ENCODE assay signal across 8 cellular contexts in the genomic region with DNA sequence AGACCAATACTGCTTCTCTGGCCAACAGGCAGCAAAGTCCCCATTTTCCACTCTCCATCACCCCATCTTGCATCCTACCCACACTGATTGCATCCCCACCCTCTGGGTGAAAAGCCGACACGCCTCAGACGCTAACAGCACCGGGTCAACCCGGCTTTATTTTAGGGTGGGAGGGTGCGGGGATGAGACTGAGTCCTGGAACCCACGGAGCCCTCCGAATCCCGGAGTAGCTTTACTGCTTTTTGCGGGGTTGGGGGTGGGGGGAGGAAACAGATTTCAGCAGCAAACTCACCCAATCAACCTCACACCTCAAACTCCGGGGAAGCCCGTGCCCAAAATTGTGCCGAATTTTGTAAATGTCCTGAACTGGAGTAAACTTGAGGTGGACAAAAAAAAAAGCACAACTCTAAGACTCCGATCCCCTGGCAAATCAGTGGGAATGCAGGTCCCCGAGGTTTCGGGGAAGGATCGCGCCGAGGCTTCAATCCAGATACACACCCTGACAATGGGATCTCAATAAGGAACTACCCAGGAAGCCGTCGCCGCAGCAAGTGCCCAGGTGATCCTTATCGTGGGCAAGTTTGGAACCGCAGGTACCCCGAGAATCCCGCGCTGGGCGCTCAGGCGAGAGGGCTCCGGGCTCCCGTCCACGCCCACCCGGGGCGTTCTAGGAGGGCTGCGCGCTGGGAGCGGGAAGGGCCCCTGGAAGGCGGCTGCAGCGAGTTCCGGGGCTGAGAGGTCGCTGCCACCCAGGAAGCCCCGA. TPM values are rescaled to one million over a fixed set of nuclear protein-coding genes. Genes with fewer than 3 reads are reported as not detected.
DNase-seq lines count a peak whose midpoint lies in the region; ATAC-seq and TF ChIP-seq lines count a peak whose summit lies in the region.

No MANE protein-coding gene starts in this region.

- H3K36me3 ChIP-seq in skeletal muscle tissue (ENCODE audit: control insufficient read depth in 3 of 3, insufficient read depth in 3 of 3, low read length in 3 of 3): no peaks in the 10 kb centered on the region

- POLR2A ChIA-PET in GM10248 (lab: Yijun Ruan, JAX): interaction anchor here (1.0 to 1.4 kb wide), 3 partner anchors 11 to 125 kb away, joined by 3 to 7 read pairs (median 3); a partner anchor contains a TSS

- peaks cover 38% of the 10 kb centered on the region for H3K4me1 Mint-ChIP-seq in activated T-helper 1 cell treated with anti-CD3 and anti-CD28 coated beads, Interleukin-12 subunit alpha, Interleukin-12 subunit beta, Interleukin-2, Interleukin-4 antibody, amounts not matched to agents 30 ng/mL and 10 ng/mL and 1 ng/mL, durations not matched to agents 14 hours and 24 hours and 36 hours (ENCODE audit: low read depth)

- H3K27me3 ChIP-seq in right cardiac atrium (ENCODE audit: control insufficient read depth, insufficient read depth) (no peaks in the 10 kb centered on the region), skeletal muscle tissue (ENCODE audit: control insufficient read depth in 3 of 3, insufficient read depth in 3 of 3, low read length in 3 of 3) (peaks cover 2 to 4% (median 3%) of the 10 kb centered on the region in 3 donors)

- intact Hi-C loops in activated T-helper 1 cell treated with anti-CD3 and anti-CD28 coated beads, Interleukin-12 subunit alpha, Interleukin-12 subunit beta, Interleukin-2, Interleukin-4 antibody, amounts not matched to agents 30 ng/mL and 10 ng/mL and 1 ng/mL, durations not matched to agents 14 hours and 24 hours and 36 hours (cut with micrococcal nuclease): loop anchor here (1.0 to 10.0 kb wide), 11 partner anchors 8 to 505 kb away; a partner anchor contains a TSS
- intact Hi-C loops in right cardiac atrium (cut with DNase I): no loop called here

- H3K4me1 ChIP-seq in right cardiac atrium (ENCODE audit: control insufficient read depth, insufficient read depth, low read length) (no peaks in the 10 kb centered on the region), skeletal muscle tissue (ENCODE audit: control insufficient read depth in 3 of 3, insufficient read depth in 3 of 3, low read length in 3 of 3) (peaks cover 8 to 14% (median 13%) of the 10 kb centered on the region in 3 donors)

- H3K27ac ChIP-seq in C4-2B (peak overlapping the region; percentile 91), right cardiac atrium (ENCODE audit: low read length) (peak overlapping the region; percentile 48), skeletal muscle tissue (ENCODE audit: low read depth, low read length) (peak overlapping the region; percentile 65)

- H3K36me3 Mint-ChIP-seq in activated T-helper 1 cell treated with anti-CD3 and anti-CD28 coated beads, Interleukin-12 subunit alpha, Interleukin-12 subunit beta, Interleukin-2, Interleukin-4 antibody, amounts not matched to agents 30 ng/mL and 10 ng/mL and 1 ng/mL, durations not matched to agents 14 hours and 24 hours and 36 hours (ENCODE audit: low read depth): peaks cover 14% of the 10 kb centered on the region

- CTCF ChIA-PET in GM10248 (lab: Yijun Ruan, JAX): interaction anchor here (1.0 to 2.7 kb wide), 12 partner anchors 7 to 392 kb away, joined by 3 to 11 read pairs (median 4); a partner anchor contains a TSS

- 2% methylated on average over 42 of the region's 42 CpGs for WGBS in right cardiac atrium

- H3K27ac Mint-ChIP-seq in activated T-helper 1 cell treated with anti-CD3 and anti-CD28 coated beads, Interleukin-12 subunit alpha, Interleukin-12 subunit beta, Interleukin-2, Interleukin-4 antibody, amounts not matched to agents 30 ng/mL and 10 ng/mL and 1 ng/mL, durations not matched to agents 14 hours and 24 hours and 36 hours: peak overlapping the region; percentile 84

- H3K27me3 Mint-ChIP-seq in activated T-helper 1 cell treated with anti-CD3 and anti-CD28 coated beads, Interleukin-12 subunit alpha, Interleukin-12 subunit beta, Interleukin-2, Interleukin-4 antibody, amounts not matched to agents 30 ng/mL and 10 ng/mL and 1 ng/mL, durations not matched to agents 14 hours and 24 hours and 36 hours (ENCODE audit: insufficient read depth): no peaks in the 10 kb centered on the region

- TF ChIP-seq CTCF in C4-2B (conservative IDR thresholded peaks at IDR 0.05): no peak
- no peak for TF ChIP-seq CTCF in GM10248 (IDR thresholded peaks at IDR 0.05; ENCODE audit: control extremely low read depth, extremely low read depth, low read depth, missing control alignments)

- peak overlapping the region; percentile 89 for H3K4me3 Mint-ChIP-seq in activated T-helper 1 cell treated with anti-CD3 and anti-CD28 coated beads, Interleukin-12 subunit alpha, Interleukin-12 subunit beta, Interleukin-2, Interleukin-4 antibody, amounts not matched to agents 30 ng/mL and 10 ng/mL and 1 ng/mL, durations not matched to agents 14 hours and 24 hours and 36 hours

- H3K9me3 Mint-ChIP-seq in activated T-helper 1 cell treated with anti-CD3 and anti-CD28 coated beads, Interleukin-12 subunit alpha, Interleukin-12 subunit beta, Interleukin-2, Interleukin-4 antibody, amounts not matched to agents 30 ng/mL and 10 ng/mL and 1 ng/mL, durations not matched to agents 14 hours and 24 hours and 36 hours: peaks cover 3% of the 10 kb centered on the region

- DNase-seq in activated T-helper 1 cell treated with anti-CD3 and anti-CD28 coated beads, Interleukin-12 subunit alpha, Interleukin-12 subunit beta, Interleukin-2, Interleukin-4 antibody, amounts not matched to agents 30 ng/mL and 10 ng/mL and 1 ng/mL, durations not matched to agents 14 hours and 24 hours and 36 hours (ENCODE audit: low spot score): no peak
- DNase-seq in right cardiac atrium: no peak
- no peak for DNase-seq in GM10248 (ENCODE audit: extremely low spot score)
- DNase-seq in NCI-H146 (lab: John Stamatoyannopoulos, UW): no peak
- no peak for DNase-seq in A172 (ENCODE audit: low spot score)

- peak; percentile 9 for ATAC-seq in HG02571 (IDR thresholded peaks at IDR 0.05; ENCODE audit: unreplicated experiment)
- ATAC-seq in right cardiac atrium: peak in 1 of 2 donors; percentile 29

- peak overlapping the region; percentile 72 to 81 (median 77) for H3K9ac ChIP-seq in skeletal muscle tissue (ENCODE audit: low read depth in 1 of 3, low read length in 3 of 3)

- H3K9me3 ChIP-seq in right cardiac atrium (ENCODE audit: control insufficient read depth, low read length) (no peaks in the 10 kb centered on the region), skeletal muscle tissue (ENCODE audit: control insufficient read depth in 3 of 3, low read length in 3 of 3) (no peaks in the 10 kb centered on the region)

- H3K4me3 ChIP-seq in right cardiac atrium (ENCODE audit: low read length): peak overlapping the region; percentile 78
- peak overlapping the region; percentile 80 to 90 (median 85) for H3K4me3 ChIP-seq in skeletal muscle tissue (ENCODE audit: low read length in 3 of 3)

RNA-seq across cellular contexts. Expression of a gene that starts 1.1 kb away (rescaled TPM):
- total RNA-seq in activated T-helper 1 cell treated with anti-CD3 and anti-CD28 coated beads, Interleukin-12 subunit alpha, Interleukin-12 subunit beta, Interleukin-2, Interleukin-4 antibody, amounts not matched to agents 30 ng/mL and 10 ng/mL and 1 ng/mL, durations not matched to agents 14 hours and 24 hours and 36 hours: 61.4 and 62.4 TPM in 2 replicates
- total RNA-seq in right cardiac atrium (1 to 10 TPM; 1.6 to 4.8 (median 2.1) TPM), skeletal muscle tissue (9.9 TPM)
- 2.5 TPM for polyA plus RNA-seq in right cardiac atrium
- 3.1 and 17.0 TPM in 2 replicates for total RNA-seq in A172 (2014; rRNA removed; shearing (Covaris generic))
